In genomic region chr5:7868427-7868772, GRCh38 we compare ENCODE assay signal across 8 cellular contexts. TPM values are rescaled to one million over a fixed set of nuclear protein-coding genes. Genes with fewer than 3 reads are reported as not detected.
DNase-seq lines count a peak whose midpoint lies in the region; ATAC-seq, FAIRE-seq and TF ChIP-seq lines count a peak whose summit lies in the region.

No MANE protein-coding gene starts in this region.

- H3K4me3 ChIP-seq in AG04450 (ENCODE audit: low read depth, low read length) (peak overlapping the region; percentile 85), keratinocyte (ENCODE audit: control insufficient read depth in 2 of 3, extremely low read depth in 1 of 3, insufficient read depth in 2 of 3, low read depth in 1 of 3, low read length in 3 of 3) (peak overlapping the region; percentile 88 to 93 (median 93)), suprapubic skin (peak overlapping the region; percentile 89)

- ATAC-seq in HG02571 (IDR thresholded peaks at IDR 0.05; ENCODE audit: unreplicated experiment) (peak; percentile 0), GM18867 (IDR thresholded peaks at IDR 0.05; ENCODE audit: unreplicated experiment) (no peak), GM18861 (IDR thresholded peaks at IDR 0.05; ENCODE audit: unreplicated experiment) (no peak)

- peak overlapping the region; percentile 87 for H3K9ac ChIP-seq in keratinocyte (ENCODE audit: control insufficient read depth, extremely low read depth, insufficient read depth, low read length)

- H3K4me1 Mint-ChIP-seq in activated naive CD8-positive, alpha-beta T cell treated with anti-CD3 and anti-CD28 coated beads for 36 hours, result peaks cover 66% of the 10 kb centered on the region

- H3K36me3 ChIP-seq in keratinocyte (ENCODE audit: control insufficient read depth in 2 of 2, extremely low read depth in 1 of 2, insufficient read depth in 2 of 2, low read length in 2 of 2) (peaks cover 9% of the 10 kb centered on the region in 2 experiments), suprapubic skin (peaks cover 11% of the 10 kb centered on the region)

- TF ChIP-seq CTCF in AG04450 (IDR thresholded peaks at IDR 0.05; ENCODE audit: low read depth, low read length) (no peak), keratinocyte (optimal IDR thresholded peaks at IDR 0.05 in 1 of 3, IDR thresholded peaks at IDR 0.05 in 1 of 3, conservative IDR thresholded peaks at IDR 0.05 in 1 of 3; ENCODE audit: extremely low read depth in 1 of 3, insufficient read depth in 2 of 3, low read length in 3 of 3) (no peak), suprapubic skin (IDR thresholded peaks at IDR 0.05) (no peak)

- H3K9me3 Mint-ChIP-seq in activated naive CD8-positive, alpha-beta T cell treated with anti-CD3 and anti-CD28 coated beads for 36 hours, result no peaks in the 10 kb centered on the region

- H3K9me3 ChIP-seq in AG04450 (ENCODE audit: control insufficient read depth, insufficient read depth, low read length), result peaks cover 3% of the 10 kb centered on the region; the same call in 1 of the 2 replicates
- H3K9me3 ChIP-seq in keratinocyte (ENCODE audit: control insufficient read depth, low read depth, low read length), result no peaks in the 10 kb centered on the region
- no peaks in the 10 kb centered on the region for H3K9me3 ChIP-seq in suprapubic skin

- POLR2A ChIA-PET in AG04450 (lab: Yijun Ruan, JAX), result interaction anchor here (0.6 to 1.0 kb wide), 3 partner anchors 17 to 833 kb away, joined by 3 to 5 read pairs (median 4); partner anchors contain the start of gene CFAP90

- H3K27me3 Mint-ChIP-seq in activated naive CD8-positive, alpha-beta T cell treated with anti-CD3 and anti-CD28 coated beads for 36 hours, result no peaks in the 10 kb centered on the region

- H3K27ac Mint-ChIP-seq in activated naive CD8-positive, alpha-beta T cell treated with anti-CD3 and anti-CD28 coated beads for 36 hours, result peak overlapping the region; percentile 73

- no peak for FAIRE-seq in keratinocyte (lab: Jason Lieb, UNC)

- peak overlapping the region; percentile 93 for H3K4me2 ChIP-seq in keratinocyte (ENCODE audit: control insufficient read depth, extremely low read depth, insufficient read depth, low read depth, low read length)

- dilution Hi-C loops in keratinocyte (cut with MboI; ENCODE audit: extremely low pct_ligation_motif_present, low sequenced_read_pairs), result no loop called here

- CTCF ChIA-PET in AG04450 (lab: Charles Lee), result interaction anchor here (1.0 to 12.9 kb wide), 5 partner anchors 8 to 52 kb away, joined by 3 to 102 read pairs (median 3); partner anchors contain the start of gene CFAP90

- under 1% methylated on average over 8 of the region's 8 CpGs for WGBS in suprapubic skin

- DNase-seq in AG04450 (ENCODE audit: low read depth, low spot score) (no peak), keratinocyte (ENCODE audit: low read depth, low spot score) (no peak), suprapubic skin (ENCODE audit: low spot score in 2 of 2) (no peak), NCI-H446 (lab: John Stamatoyannopoulos, UW) (no peak)
- no peak for DNase-seq in activated naive CD8-positive, alpha-beta T cell treated with anti-CD3 and anti-CD28 coated beads for 36 hours

- H3K9me1 ChIP-seq in keratinocyte (ENCODE audit: control insufficient read depth, extremely low read depth, insufficient read depth, low read length), result peaks cover 2% of the 10 kb centered on the region

- H3K4me3 Mint-ChIP-seq in activated naive CD8-positive, alpha-beta T cell treated with anti-CD3 and anti-CD28 coated beads for 36 hours, result peak overlapping the region; percentile 88

- TF ChIP-seq EP300 in suprapubic skin (IDR thresholded peaks at IDR 0.05), result no peak

- peaks cover 51% of the 10 kb centered on the region for H3K36me3 Mint-ChIP-seq in activated naive CD8-positive, alpha-beta T cell treated with anti-CD3 and anti-CD28 coated beads for 36 hours

- TF ChIP-seq POLR2A in suprapubic skin (IDR thresholded peaks at IDR 0.05), result no peak

- H3K79me2 ChIP-seq in keratinocyte (ENCODE audit: control insufficient read depth, insufficient read depth, low read length), result peaks cover 69% of the 10 kb centered on the region

- peaks cover 18% of the 10 kb centered on the region for H3K4me1 ChIP-seq in keratinocyte (ENCODE audit: control insufficient read depth, extremely low read depth, insufficient read depth, low read length)
- H3K4me1 ChIP-seq in suprapubic skin, result peaks cover 31% of the 10 kb centered on the region

- no peaks in the 10 kb centered on the region for H4K20me1 ChIP-seq in keratinocyte (ENCODE audit: control insufficient read depth, extremely low read depth, insufficient read depth, low read length)

- H2AFZ ChIP-seq in keratinocyte (ENCODE audit: control insufficient read depth, low read length), result peak overlapping the region; percentile 92

- H3K27me3 ChIP-seq in AG04450 (ENCODE audit: control insufficient read depth, insufficient read depth, low read length) (no peaks in the 10 kb centered on the region), keratinocyte (ENCODE audit: control insufficient read depth, extremely low read depth, insufficient read depth, low read length) (no peaks in the 10 kb centered on the region), suprapubic skin (no peaks in the 10 kb centered on the region)

- H3K27ac ChIP-seq in AG04450 (ENCODE audit: low read depth, low read length) (no peak overlapping the region), keratinocyte (ENCODE audit: control insufficient read depth, insufficient read depth, low read length) (peak overlapping the region; percentile 70), suprapubic skin (peak overlapping the region; percentile 81)

RNA-seq across cellular contexts. Expression of gene FASTKD3, which starts 0.4 kb away (rescaled TPM):
- polyA plus RNA-seq in AG04450 (2011; rRNA removed) (9.2 and 12.8 TPM in 2 replicates), keratinocyte (8.0 to 13.8 TPM (median 13.5 TPM) in 3 replicates)
- polyA minus RNA-seq in AG04450 (2011; rRNA and poly(A)+ RNA removed), result 3.6 and 7.6 TPM in 2 replicates
- total RNA-seq in activated naive CD8-positive, alpha-beta T cell treated with anti-CD3 and anti-CD28 coated beads for 36 hours, result 10 to 100 TPM; 23.3 to 23.6 TPM
- polyA plus RNA-seq in keratinocyte (2011; ENCODE audit: low read depth), result 12.9 TPM
- 5.8 and 10.2 TPM in 2 replicates for polyA plus RNA-seq in keratinocyte (2011; cell fraction: cytosol; rRNA removed)
- 11.8 and 16.3 TPM in 2 replicates for polyA plus RNA-seq in keratinocyte (2011; cell fraction: nucleus; rRNA removed)
- 5.0 and 8.3 TPM in 2 replicates for polyA plus RNA-seq in keratinocyte (2012; ENCODE audit: low replicate concordance)
- 1.2 to 9.9 TPM (median 4.7 TPM) in 3 replicates for polyA minus RNA-seq in keratinocyte
- 7.5 TPM for polyA minus RNA-seq in keratinocyte (2011; cell fraction: cytosol; rRNA and poly(A)+ RNA removed)
- 3.4 and 7.9 TPM in 2 replicates for polyA minus RNA-seq in keratinocyte (2011; cell fraction: nucleus; rRNA and poly(A)+ RNA removed)
- 10 to 100 TPM in 2 of 4 donors, 1 to 10 TPM in 2; 7.6 to 13.7 (median 10.1) TPM for total RNA-seq in suprapubic skin

RNA-seq across cellular contexts. Expression of gene MTRR, which starts 0.5 kb away (rescaled TPM):
- polyA plus RNA-seq in AG04450 (2011; rRNA removed) (44.1 and 50.0 TPM in 2 replicates), keratinocyte (45.5 to 50.1 TPM (median 49.2 TPM) in 3 replicates)
- 55.7 and 57.2 TPM in 2 replicates for polyA minus RNA-seq in AG04450 (2011; rRNA and poly(A)+ RNA removed)
- total RNA-seq in activated naive CD8-positive, alpha-beta T cell treated with anti-CD3 and anti-CD28 coated beads for 36 hours, result 10 to 100 TPM; 54.1 to 67.2 TPM
- polyA plus RNA-seq in keratinocyte (2011; ENCODE audit: low read depth), result 18.1 TPM
- polyA plus RNA-seq in keratinocyte (2011; cell fraction: cytosol; rRNA removed), result 34.1 and 48.6 TPM in 2 replicates
- 69.1 and 74.7 TPM in 2 replicates for polyA plus RNA-seq in keratinocyte (2011; cell fraction: nucleus; rRNA removed)
- 17.0 and 29.1 TPM in 2 replicates for polyA plus RNA-seq in keratinocyte (2012; ENCODE audit: low replicate concordance)
- 57.6 to 98.8 TPM (median 73.5 TPM) in 3 replicates for polyA minus RNA-seq in keratinocyte
- 36.6 TPM for polyA minus RNA-seq in keratinocyte (2011; cell fraction: cytosol; rRNA and poly(A)+ RNA removed)
- polyA minus RNA-seq in keratinocyte (2011; cell fraction: nucleus; rRNA and poly(A)+ RNA removed), result 35.2 and 42.4 TPM in 2 replicates
- total RNA-seq in suprapubic skin, result 10 to 100 TPM; 33.5 to 51.2 (median 38.4) TPM

RNA-seq across cellular contexts. Expression of gene CFAP90, which starts 17.5 kb away (rescaled TPM):
- 0.09 and 0.10 TPM in 2 replicates for polyA plus RNA-seq in AG04450 (2011; rRNA removed)
- polyA minus RNA-seq in AG04450 (2011; rRNA and poly(A)+ RNA removed), result not detected in 2 replicates
- not detected for total RNA-seq in activated naive CD8-positive, alpha-beta T cell treated with anti-CD3 and anti-CD28 coated beads for 36 hours
- not detected in 3 replicates for polyA plus RNA-seq in keratinocyte
- polyA plus RNA-seq in keratinocyte (2011; ENCODE audit: low read depth), result not detected
- not detected in 2 replicates for polyA plus RNA-seq in keratinocyte (2011; cell fraction: cytosol; rRNA removed)
- polyA plus RNA-seq in keratinocyte (2011; cell fraction: nucleus; rRNA removed), result not detected in 2 replicates
- polyA plus RNA-seq in keratinocyte (2012; ENCODE audit: low replicate concordance), result not detected in 2 replicates
- not detected in 3 replicates for polyA minus RNA-seq in keratinocyte
- polyA minus RNA-seq in keratinocyte (2011; cell fraction: cytosol; rRNA and poly(A)+ RNA removed), result not detected
- polyA minus RNA-seq in keratinocyte (2011; cell fraction: nucleus; rRNA and poly(A)+ RNA removed), result not detected in 2 replicates
- 1 to 10 TPM in 1 of 4 donors, not detected in 3; 1.4 TPM for total RNA-seq in suprapubic skin
